In the genomic region with DNA sequence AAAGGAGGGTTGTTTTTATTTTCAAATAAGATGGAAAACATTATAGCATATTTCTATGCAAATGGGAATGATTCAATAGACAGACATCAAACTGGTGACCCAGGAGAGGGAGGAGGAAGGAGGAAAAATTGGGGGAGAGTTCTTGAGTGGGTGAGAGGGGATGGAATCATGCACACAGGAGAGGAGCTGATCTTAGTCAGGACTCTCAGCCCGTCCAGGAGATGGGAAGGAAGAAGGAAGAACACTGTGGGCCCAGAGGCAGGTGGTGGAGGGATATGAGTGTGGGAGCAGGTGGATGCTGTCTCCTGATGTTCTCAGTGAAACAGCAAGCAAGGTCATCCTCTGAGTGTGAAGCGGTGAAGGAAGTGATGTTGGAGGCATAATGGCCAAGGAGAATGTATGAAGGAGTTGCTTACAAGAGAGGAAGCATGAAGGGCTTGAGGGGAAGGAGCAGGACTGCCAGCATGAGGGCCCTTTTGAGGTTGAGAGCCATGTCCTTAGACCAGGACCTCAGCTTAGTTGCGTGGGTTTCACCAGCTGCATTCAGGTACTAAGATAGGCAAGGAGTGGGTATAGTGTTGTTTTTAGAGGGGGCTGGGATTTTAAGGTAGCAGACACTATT, we compare ENCODE assay signal across 8 cellular contexts.
DNase-seq lines count a peak whose midpoint lies in the region; ATAC-seq and TF ChIP-seq lines count a peak whose summit lies in the region.
"Had no signal": no experiment of that assay in that cellular context is flagged by ENCODE, and none has a peak within 500 bp of the region (broad histone marks: within the 10 kb centered on the region; RNA-seq: fewer than 3 reads in every experiment).

No MANE protein-coding gene starts in this region.

- ATAC-seq in GM19467 (IDR thresholded peaks at IDR 0.05; ENCODE audit: unreplicated experiment) (peak; percentile 34), HG02970 (IDR thresholded peaks at IDR 0.05; ENCODE audit: low FRiP score, unreplicated experiment) (peak; percentile 21), WTC11 (peak; percentile 18; the same call in 1 of the 2 replicates)
- no peak for ATAC-seq in activated T-helper 17 cell treated with anti-CD3 and anti-CD28 coated beads, Interleukin-2, amount 50 U/mL, for 72 hours (replicated peaks)

- CTCF ChIA-PET in WTC11 (lab: Charles Lee): interaction anchor here (1.0 kb wide), 1 partner anchor 71 kb away, joined by 3 read pairs; no protein-coding TSS in a partner anchor

- POLR2A ChIA-PET in WTC11 (lab: Charles Lee): no interaction called here

- DNase-seq in WTC11 (ENCODE audit: low spot score) (no peak), substantia nigra (lab: John Stamatoyannopoulos, UW) (no peak), KBM-7 (no peak), chondrocyte (ENCODE audit: low spot score) (no peak)
- DNase-seq: effector memory CD4-positive, alpha-beta T cell had no signal

- H3K4me3 Mint-ChIP-seq in WTC11: no peak overlapping the region
- H3K4me3 Mint-ChIP-seq in activated T-helper 17 cell treated with anti-CD3 and anti-CD28 coated beads, Interleukin-2, amount 50 U/mL, for 72 hours: no peak overlapping the region
- H3K4me3 Mint-ChIP-seq in chondrocyte (ENCODE audit: unreplicated experiment): no peak overlapping the region

- H3K9me3 Mint-ChIP-seq in WTC11 (no peaks in the 10 kb centered on the region), chondrocyte (ENCODE audit: low read depth) (no peaks in the 10 kb centered on the region)
- no peaks in the 10 kb centered on the region for H3K9me3 Mint-ChIP-seq in activated T-helper 17 cell treated with anti-CD3 and anti-CD28 coated beads, Interleukin-2, amount 50 U/mL, for 72 hours

- TF ChIP-seq CTCF in WTC11 (IDR thresholded peaks at IDR 0.05) (no peak), chondrocyte (IDR thresholded peaks at IDR 0.05) (no peak)

- peaks cover 19% of the 10 kb centered on the region for H3K4me1 Mint-ChIP-seq in WTC11
- no peaks in the 10 kb centered on the region for H3K4me1 Mint-ChIP-seq in activated T-helper 17 cell treated with anti-CD3 and anti-CD28 coated beads, Interleukin-2, amount 50 U/mL, for 72 hours
- no peaks in the 10 kb centered on the region for H3K4me1 Mint-ChIP-seq in chondrocyte (ENCODE audit: low read depth)

- H3K27me3 Mint-ChIP-seq in WTC11 (ENCODE audit: low read depth): no peaks in the 10 kb centered on the region
- no peaks in the 10 kb centered on the region for H3K27me3 Mint-ChIP-seq in activated T-helper 17 cell treated with anti-CD3 and anti-CD28 coated beads, Interleukin-2, amount 50 U/mL, for 72 hours
- H3K27me3 Mint-ChIP-seq in chondrocyte (ENCODE audit: low read depth): no peaks in the 10 kb centered on the region

- H3K27ac ChIP-seq in substantia nigra (ENCODE audit: low read depth, low read length, poor library complexity, severe bottlenecking): peak overlapping the region; percentile 33

- in situ Hi-C loops in KBM-7 (cut with MboI; ENCODE audit: low pct_unique_long_range_greater_than_20kb, low sequenced_read_pairs): no loop called here

- no peaks in the 10 kb centered on the region for H3K36me3 Mint-ChIP-seq in WTC11
- H3K36me3 Mint-ChIP-seq in activated T-helper 17 cell treated with anti-CD3 and anti-CD28 coated beads, Interleukin-2, amount 50 U/mL, for 72 hours (ENCODE audit: low read depth): no peaks in the 10 kb centered on the region
- no peaks in the 10 kb centered on the region for H3K36me3 Mint-ChIP-seq in chondrocyte (ENCODE audit: low read depth)

- H3K27ac Mint-ChIP-seq in WTC11: peak overlapping the region; percentile 51; the same call in 1 of the 2 replicates
- no peak overlapping the region for H3K27ac Mint-ChIP-seq in activated T-helper 17 cell treated with anti-CD3 and anti-CD28 coated beads, Interleukin-2, amount 50 U/mL, for 72 hours
- H3K27ac Mint-ChIP-seq in chondrocyte (ENCODE audit: unreplicated experiment): no peak overlapping the region

TF ChIP-seq in WTC11, 78 proteins besides CTCF, POLR2A, EP300 and RAD21 (continues in another document):
- TF ChIP-seq ETV6 (CRISPR knock-in tag; IDR thresholded peaks at IDR 0.05): no peak
- TF ChIP-seq ZNF317 (CRISPR knock-in tag; IDR thresholded peaks at IDR 0.05; ENCODE audit: borderline replicate concordance, low read depth): no peak
- no peak for TF ChIP-seq TEAD1 (CRISPR knock-in tag; IDR thresholded peaks at IDR 0.05)
- TF ChIP-seq, protein P1, sequence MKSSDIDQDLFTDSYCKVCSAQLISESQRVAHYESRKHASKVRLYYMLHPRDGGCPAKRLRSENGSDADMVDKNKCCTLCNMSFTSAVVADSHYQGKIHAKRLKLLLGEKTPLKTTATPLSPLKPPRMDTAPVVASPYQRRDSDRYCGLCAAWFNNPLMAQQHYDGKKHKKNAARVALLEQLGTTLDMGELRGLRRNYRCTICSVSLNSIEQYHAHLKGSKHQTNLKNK (CRISPR knock-in tag; IDR thresholded peaks at IDR 0.05): no peak
- TF ChIP-seq FOXJ3 (CRISPR knock-in tag; IDR thresholded peaks at IDR 0.05; ENCODE audit: borderline replicate concordance): no peak
- TF ChIP-seq MLX (CRISPR knock-in tag; IDR thresholded peaks at IDR 0.05): no peak
- no peak for TF ChIP-seq ZNF532 (CRISPR knock-in tag; IDR thresholded peaks at IDR 0.05; ENCODE audit: borderline replicate concordance)
- TF ChIP-seq USF1 (CRISPR knock-in tag; IDR thresholded peaks at IDR 0.05): no peak
- no peak for TF ChIP-seq NR3C1 (CRISPR knock-in tag; conservative IDR thresholded peaks at IDR 0.05; ENCODE audit: low read depth)
- TF ChIP-seq MXD4 (CRISPR knock-in tag; IDR thresholded peaks at IDR 0.05; ENCODE audit: borderline replicate concordance): no peak
- no peak for TF ChIP-seq NFE2L1 (CRISPR knock-in tag; IDR thresholded peaks at IDR 0.05)
